1 cellular context compared by ENCODE assay signal in the genomic region with DNA sequence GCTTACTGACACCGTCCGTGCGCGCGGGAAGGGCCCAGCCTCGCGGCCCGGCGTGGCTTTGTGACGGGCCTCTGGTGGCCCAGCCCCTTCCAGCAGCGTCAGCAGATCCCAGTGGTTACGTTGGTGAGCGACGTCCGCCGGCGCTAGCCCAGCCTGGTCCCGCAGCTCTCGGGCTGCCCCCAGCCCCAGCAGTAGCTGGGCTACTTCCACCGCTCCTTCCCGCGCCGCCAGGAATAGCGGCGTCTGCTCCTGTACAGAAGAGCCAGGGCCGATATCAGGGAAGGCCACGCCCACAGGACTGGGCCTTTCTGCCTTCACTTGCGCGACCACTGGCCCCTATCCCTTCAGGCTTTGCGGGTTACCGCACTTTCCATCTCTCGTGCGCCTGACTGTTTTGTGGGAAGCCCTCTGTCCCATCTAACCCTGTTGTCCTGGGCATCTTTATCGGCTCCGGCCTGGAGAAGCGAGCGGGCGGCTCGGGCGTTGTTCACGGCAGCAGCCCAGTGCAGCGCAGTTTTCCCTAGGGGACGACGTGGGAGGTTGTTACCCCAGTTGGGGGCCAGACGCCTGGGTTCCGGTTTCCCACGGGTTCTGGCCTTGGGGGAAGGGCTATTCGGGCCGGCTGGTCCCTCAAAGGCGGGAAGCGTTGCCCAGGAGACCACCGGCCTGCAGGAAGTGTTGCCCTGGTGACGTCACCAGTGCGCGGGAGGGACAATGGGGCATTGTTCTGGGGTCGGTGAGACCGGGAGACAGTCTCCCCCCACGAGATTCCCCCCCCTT.
TF ChIP-seq lines count a peak whose summit lies in the region.

No MANE protein-coding gene starts in this region.

TF ChIP-seq in K562, 482 proteins besides CTCF, POLR2A, EP300 and RAD21 (continued from another document and continues in another):
- TF ChIP-seq, protein P1, sequence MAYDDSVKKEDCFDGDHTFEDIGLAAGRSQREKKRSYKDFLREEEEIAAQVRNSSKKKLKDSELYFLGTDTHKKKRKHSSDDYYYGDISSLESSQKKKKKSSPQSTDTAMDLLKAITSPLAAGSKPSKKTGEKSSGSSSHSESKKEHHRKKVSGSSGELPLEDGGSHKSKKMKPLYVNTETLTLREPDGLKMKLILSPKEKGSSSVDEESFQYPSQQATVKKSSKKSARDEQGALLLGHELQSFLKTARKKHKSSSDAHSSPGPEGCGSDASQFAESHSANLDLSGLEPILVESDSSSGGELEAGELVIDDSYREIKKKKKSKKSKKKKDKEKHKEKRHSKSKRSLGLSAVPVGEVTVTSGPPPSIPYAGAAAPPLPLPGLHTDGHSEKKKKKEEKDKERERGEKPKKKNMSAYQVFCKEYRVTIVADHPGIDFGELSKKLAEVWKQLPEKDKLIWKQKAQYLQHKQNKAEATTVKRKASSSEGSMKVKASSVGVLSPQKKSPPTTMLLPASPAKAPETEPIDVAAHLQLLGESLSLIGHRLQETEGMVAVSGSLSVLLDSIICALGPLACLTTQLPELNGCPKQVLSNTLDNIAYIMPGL (CRISPR knock-in tag; IDR thresholded peaks at IDR 0.05) = peak; percentile 48; the same call in 1 of the 2 replicates
- no peak for TF ChIP-seq ZNF197 (CRISPR knock-in tag; IDR thresholded peaks at IDR 0.05; ENCODE audit: low read depth)
- peak; percentile 74; the same call in 1 of the 2 replicates for TF ChIP-seq SMAD4 (CRISPR knock-in tag; conservative IDR thresholded peaks at IDR 0.05)
- TF ChIP-seq ZNF766 (CRISPR knock-in tag; conservative IDR thresholded peaks at IDR 0.05) = no peak
- no peak for TF ChIP-seq ZNF561 (CRISPR knock-in tag; conservative IDR thresholded peaks at IDR 0.05)
- TF ChIP-seq, protein P2, sequence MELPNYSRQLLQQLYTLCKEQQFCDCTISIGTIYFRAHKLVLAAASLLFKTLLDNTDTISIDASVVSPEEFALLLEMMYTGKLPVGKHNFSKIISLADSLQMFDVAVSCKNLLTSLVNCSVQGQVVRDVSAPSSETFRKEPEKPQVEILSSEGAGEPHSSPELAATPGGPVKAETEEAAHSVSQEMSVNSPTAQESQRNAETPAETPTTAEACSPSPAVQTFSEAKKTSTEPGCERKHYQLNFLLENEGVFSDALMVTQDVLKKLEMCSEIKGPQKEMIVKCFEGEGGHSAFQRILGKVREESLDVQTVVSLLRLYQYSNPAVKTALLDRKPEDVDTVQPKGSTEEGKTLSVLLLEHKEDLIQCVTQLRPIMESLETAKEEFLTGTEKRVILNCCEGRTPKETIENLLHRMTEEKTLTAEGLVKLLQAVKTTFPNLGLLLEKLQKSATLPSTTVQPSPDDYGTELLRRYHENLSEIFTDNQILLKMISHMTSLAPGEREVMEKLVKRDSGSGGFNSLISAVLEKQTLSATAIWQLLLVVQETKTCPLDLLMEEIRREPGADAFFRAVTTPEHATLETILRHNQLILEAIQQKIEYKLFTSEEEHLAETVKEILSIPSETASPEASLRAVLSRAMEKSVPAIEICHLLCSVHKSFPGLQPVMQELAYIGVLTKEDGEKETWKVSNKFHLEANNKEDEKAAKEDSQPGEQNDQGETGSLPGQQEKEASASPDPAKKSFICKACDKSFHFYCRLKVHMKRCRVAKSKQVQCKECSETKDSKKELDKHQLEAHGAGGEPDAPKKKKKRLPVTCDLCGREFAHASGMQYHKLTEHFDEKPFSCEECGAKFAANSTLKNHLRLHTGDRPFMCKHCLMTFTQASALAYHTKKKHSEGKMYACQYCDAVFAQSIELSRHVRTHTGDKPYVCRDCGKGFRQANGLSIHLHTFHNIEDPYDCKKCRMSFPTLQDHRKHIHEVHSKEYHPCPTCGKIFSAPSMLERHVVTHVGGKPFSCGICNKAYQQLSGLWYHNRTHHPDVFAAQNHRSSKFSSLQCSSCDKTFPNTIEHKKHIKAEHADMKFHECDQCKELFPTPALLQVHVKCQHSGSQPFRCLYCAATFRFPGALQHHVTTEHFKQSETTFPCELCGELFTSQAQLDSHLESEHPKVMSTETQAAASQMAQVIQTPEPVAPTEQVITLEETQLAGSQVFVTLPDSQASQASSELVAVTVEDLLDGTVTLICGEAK (IDR thresholded peaks at IDR 0.05) = peak; percentile 71
- TF ChIP-seq, protein P2 (CRISPR knock-in tag; IDR thresholded peaks at IDR 0.05) = no peak
- TF ChIP-seq ZNF586 (CRISPR knock-in tag; conservative IDR thresholded peaks at IDR 0.05) = no peak
- TF ChIP-seq HDAC3 (IDR thresholded peaks at IDR 0.05; ENCODE audit: borderline replicate concordance, partially characterized antibody) = no peak
- peak; percentile 56; the same call in 1 of the 2 replicates for TF ChIP-seq MYNN (IDR thresholded peaks at IDR 0.05)
- no peak for TF ChIP-seq MYNN (CRISPR knock-in tag; IDR thresholded peaks at IDR 0.05)
- peak; percentile 89 for TF ChIP-seq PHF8 (IDR thresholded peaks at IDR 0.05; ENCODE audit: borderline replicate concordance, low read length)
- TF ChIP-seq, protein P3, sequence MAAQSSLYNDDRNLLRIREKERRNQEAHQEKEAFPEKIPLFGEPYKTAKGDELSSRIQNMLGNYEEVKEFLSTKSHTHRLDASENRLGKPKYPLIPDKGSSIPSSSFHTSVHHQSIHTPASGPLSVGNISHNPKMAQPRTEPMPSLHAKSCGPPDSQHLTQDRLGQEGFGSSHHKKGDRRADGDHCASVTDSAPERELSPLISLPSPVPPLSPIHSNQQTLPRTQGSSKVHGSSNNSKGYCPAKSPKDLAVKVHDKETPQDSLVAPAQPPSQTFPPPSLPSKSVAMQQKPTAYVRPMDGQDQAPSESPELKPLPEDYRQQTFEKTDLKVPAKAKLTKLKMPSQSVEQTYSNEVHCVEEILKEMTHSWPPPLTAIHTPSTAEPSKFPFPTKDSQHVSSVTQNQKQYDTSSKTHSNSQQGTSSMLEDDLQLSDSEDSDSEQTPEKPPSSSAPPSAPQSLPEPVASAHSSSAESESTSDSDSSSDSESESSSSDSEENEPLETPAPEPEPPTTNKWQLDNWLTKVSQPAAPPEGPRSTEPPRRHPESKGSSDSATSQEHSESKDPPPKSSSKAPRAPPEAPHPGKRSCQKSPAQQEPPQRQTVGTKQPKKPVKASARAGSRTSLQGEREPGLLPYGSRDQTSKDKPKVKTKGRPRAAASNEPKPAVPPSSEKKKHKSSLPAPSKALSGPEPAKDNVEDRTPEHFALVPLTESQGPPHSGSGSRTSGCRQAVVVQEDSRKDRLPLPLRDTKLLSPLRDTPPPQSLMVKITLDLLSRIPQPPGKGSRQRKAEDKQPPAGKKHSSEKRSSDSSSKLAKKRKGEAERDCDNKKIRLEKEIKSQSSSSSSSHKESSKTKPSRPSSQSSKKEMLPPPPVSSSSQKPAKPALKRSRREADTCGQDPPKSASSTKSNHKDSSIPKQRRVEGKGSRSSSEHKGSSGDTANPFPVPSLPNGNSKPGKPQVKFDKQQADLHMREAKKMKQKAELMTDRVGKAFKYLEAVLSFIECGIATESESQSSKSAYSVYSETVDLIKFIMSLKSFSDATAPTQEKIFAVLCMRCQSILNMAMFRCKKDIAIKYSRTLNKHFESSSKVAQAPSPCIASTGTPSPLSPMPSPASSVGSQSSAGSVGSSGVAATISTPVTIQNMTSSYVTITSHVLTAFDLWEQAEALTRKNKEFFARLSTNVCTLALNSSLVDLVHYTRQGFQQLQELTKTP (IDR thresholded peaks at IDR 0.05; ENCODE audit: low read depth in 1 of 2, partially characterized antibody in 2 of 2) = peak in 1 of 2 experiments; percentile 80
- no peak for TF ChIP-seq SRSF9 (IDR thresholded peaks at IDR 0.05; ENCODE audit: borderline replicate concordance, low read depth, low read length)
- TF ChIP-seq POLR2AphosphoS2 (IDR thresholded peaks at IDR 0.05; ENCODE audit: low read length) = peak; percentile 63; the same call in 1 of the 2 replicates
- TF ChIP-seq CBX2 (IDR thresholded peaks at IDR 0.05; ENCODE audit: insufficient read depth, low read length, poor library complexity, severe bottlenecking) = no peak
- peak; percentile 97 for TF ChIP-seq MTA1 (IDR thresholded peaks at IDR 0.05; ENCODE audit: borderline replicate concordance)
- peak; percentile 47; the same call in 1 of the 2 replicates for TF ChIP-seq MIER1 (IDR thresholded peaks at IDR 0.05; ENCODE audit: low read depth)
- TF ChIP-seq, protein P4, sequence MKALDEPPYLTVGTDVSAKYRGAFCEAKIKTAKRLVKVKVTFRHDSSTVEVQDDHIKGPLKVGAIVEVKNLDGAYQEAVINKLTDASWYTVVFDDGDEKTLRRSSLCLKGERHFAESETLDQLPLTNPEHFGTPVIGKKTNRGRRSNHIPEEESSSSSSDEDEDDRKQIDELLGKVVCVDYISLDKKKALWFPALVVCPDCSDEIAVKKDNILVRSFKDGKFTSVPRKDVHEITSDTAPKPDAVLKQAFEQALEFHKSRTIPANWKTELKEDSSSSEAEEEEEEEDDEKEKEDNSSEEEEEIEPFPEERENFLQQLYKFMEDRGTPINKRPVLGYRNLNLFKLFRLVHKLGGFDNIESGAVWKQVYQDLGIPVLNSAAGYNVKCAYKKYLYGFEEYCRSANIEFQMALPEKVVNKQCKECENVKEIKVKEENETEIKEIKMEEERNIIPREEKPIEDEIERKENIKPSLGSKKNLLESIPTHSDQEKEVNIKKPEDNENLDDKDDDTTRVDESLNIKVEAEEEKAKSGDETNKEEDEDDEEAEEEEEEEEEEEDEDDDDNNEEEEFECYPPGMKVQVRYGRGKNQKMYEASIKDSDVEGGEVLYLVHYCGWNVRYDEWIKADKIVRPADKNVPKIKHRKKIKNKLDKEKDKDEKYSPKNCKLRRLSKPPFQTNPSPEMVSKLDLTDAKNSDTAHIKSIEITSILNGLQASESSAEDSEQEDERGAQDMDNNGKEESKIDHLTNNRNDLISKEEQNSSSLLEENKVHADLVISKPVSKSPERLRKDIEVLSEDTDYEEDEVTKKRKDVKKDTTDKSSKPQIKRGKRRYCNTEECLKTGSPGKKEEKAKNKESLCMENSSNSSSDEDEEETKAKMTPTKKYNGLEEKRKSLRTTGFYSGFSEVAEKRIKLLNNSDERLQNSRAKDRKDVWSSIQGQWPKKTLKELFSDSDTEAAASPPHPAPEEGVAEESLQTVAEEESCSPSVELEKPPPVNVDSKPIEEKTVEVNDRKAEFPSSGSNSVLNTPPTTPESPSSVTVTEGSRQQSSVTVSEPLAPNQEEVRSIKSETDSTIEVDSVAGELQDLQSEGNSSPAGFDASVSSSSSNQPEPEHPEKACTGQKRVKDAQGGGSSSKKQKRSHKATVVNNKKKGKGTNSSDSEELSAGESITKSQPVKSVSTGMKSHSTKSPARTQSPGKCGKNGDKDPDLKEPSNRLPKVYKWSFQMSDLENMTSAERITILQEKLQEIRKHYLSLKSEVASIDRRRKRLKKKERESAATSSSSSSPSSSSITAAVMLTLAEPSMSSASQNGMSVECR (CRISPR knock-in tag; IDR thresholded peaks at IDR 0.05) = peak; percentile 85
- TF ChIP-seq ZBED1 (IDR thresholded peaks at IDR 0.05) = no peak; the same call in 1 of the 2 replicates
- TF ChIP-seq JUNB (CRISPR knock-in tag; conservative IDR thresholded peaks at IDR 0.05) = peak; percentile 92
- TF ChIP-seq ZBTB1 (CRISPR knock-in tag; IDR thresholded peaks at IDR 0.05; ENCODE audit: borderline replicate concordance, low read depth) = no peak; the same call in 1 of the 2 replicates
- peak; percentile 57 for TF ChIP-seq NFE2 (IDR thresholded peaks at IDR 0.05; ENCODE audit: low read depth)
- peak; percentile 75; the same call in 1 of the 2 replicates for TF ChIP-seq TOE1 (IDR thresholded peaks at IDR 0.05; ENCODE audit: borderline replicate concordance)
- TF ChIP-seq TOE1 (CRISPR knock-in tag; IDR thresholded peaks at IDR 0.05; ENCODE audit: borderline replicate concordance, low read depth) = peak; percentile 80; the same call in 1 of the 2 replicates
- TF ChIP-seq ZBTB8A (IDR thresholded peaks at IDR 0.05; ENCODE audit: partially characterized antibody) = no peak
- TF ChIP-seq NFE2L1 (tag; IDR thresholded peaks at IDR 0.05; ENCODE audit: borderline replicate concordance, low read depth) = no peak
- TF ChIP-seq TAF1 (IDR thresholded peaks at IDR 0.05; ENCODE audit: control insufficient read depth, extremely low read depth, insufficient read depth, low read length, severe bottlenecking) = peak; percentile 74
- TF ChIP-seq, protein P5, sequence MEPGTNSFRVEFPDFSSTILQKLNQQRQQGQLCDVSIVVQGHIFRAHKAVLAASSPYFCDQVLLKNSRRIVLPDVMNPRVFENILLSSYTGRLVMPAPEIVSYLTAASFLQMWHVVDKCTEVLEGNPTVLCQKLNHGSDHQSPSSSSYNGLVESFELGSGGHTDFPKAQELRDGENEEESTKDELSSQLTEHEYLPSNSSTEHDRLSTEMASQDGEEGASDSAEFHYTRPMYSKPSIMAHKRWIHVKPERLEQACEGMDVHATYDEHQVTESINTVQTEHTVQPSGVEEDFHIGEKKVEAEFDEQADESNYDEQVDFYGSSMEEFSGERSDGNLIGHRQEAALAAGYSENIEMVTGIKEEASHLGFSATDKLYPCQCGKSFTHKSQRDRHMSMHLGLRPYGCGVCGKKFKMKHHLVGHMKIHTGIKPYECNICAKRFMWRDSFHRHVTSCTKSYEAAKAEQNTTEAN (CRISPR knock-in tag; IDR thresholded peaks at IDR 0.05) = no peak
- 0 out of 2 replicates have a peak, but pooled peaks have one; percentile 13 for TF ChIP-seq NCOA1 (IDR thresholded peaks at IDR 0.05; ENCODE audit: low read depth)
- TF ChIP-seq CBX8 (IDR thresholded peaks at IDR 0.05; ENCODE audit: borderline replicate concordance, extremely low read depth, low read depth, low read length, poor library complexity, severe bottlenecking) = no peak
- TF ChIP-seq, protein P6, sequence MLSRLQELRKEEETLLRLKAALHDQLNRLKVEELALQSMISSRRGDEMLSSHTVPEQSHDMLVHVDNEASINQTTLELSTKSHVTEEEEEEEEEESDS (CRISPR knock-in tag; IDR thresholded peaks at IDR 0.05) = no peak
- TF ChIP-seq PPARD (CRISPR knock-in tag; IDR thresholded peaks at IDR 0.05) = no peak
